Comparison of ENCODE assay signal across 24 cellular contexts in genomic region chr21:16797530-16797929, GRCh38.
"Had no signal": no experiment of that assay in that cellular context is flagged by ENCODE, and none has a peak within 500 bp of the region (broad histone marks: within the 10 kb centered on the region; RNA-seq: fewer than 3 reads in every experiment).

No MANE protein-coding gene starts in this region.

- H3K27ac Mint-ChIP-seq: immature natural killer cell; naive thymus-derived CD4-positive, alpha-beta T cell; nephron progenitor cell; stimulated activated memory B cell treated with anti-CD40 and anti-IgM and Interleukin-4, amounts not matched to agents 10 μg/mL and 1 μg/mL and 100 μg/mL, for 72 hours; stimulated activated naive CD8-positive, alpha-beta T cell treated with anti-CD3 and anti-CD28 coated beads, Interleukin-15, Interleukin-2, amounts not matched to agents 100 ng/mL and 50 ng/mL, for 24 hours had no signal

- H3K4me1 Mint-ChIP-seq: immature natural killer cell; naive thymus-derived CD4-positive, alpha-beta T cell; nephron progenitor cell; stimulated activated memory B cell treated with anti-CD40 and anti-IgM and Interleukin-4, amounts not matched to agents 10 μg/mL and 1 μg/mL and 100 μg/mL, for 72 hours had no signal

- H3K36me3 Mint-ChIP-seq: naive thymus-derived CD4-positive, alpha-beta T cell; stimulated activated memory B cell treated with anti-CD40 and anti-IgM and Interleukin-4, amounts not matched to agents 10 μg/mL and 1 μg/mL and 100 μg/mL, for 72 hours had no signal

- H3K27me3 Mint-ChIP-seq: naive thymus-derived CD4-positive, alpha-beta T cell; stimulated activated memory B cell treated with anti-CD40 and anti-IgM and Interleukin-4, amounts not matched to agents 10 μg/mL and 1 μg/mL and 100 μg/mL, for 72 hours; stimulated activated naive CD8-positive, alpha-beta T cell treated with anti-CD3 and anti-CD28 coated beads, Interleukin-15, Interleukin-2, amounts not matched to agents 100 ng/mL and 50 ng/mL, for 24 hours had no signal

- H3K4me3 Mint-ChIP-seq: immature natural killer cell; naive thymus-derived CD4-positive, alpha-beta T cell; nephron progenitor cell; stimulated activated memory B cell treated with anti-CD40 and anti-IgM and Interleukin-4, amounts not matched to agents 10 μg/mL and 1 μg/mL and 100 μg/mL, for 72 hours; stimulated activated naive CD8-positive, alpha-beta T cell treated with anti-CD3 and anti-CD28 coated beads, Interleukin-15, Interleukin-2, amounts not matched to agents 100 ng/mL and 50 ng/mL, for 24 hours had no signal

- DNase-seq: cortex of kidney; dorsolateral prefrontal cortex; effector memory CD4-positive, alpha-beta T cell; glutamatergic neuron; immature natural killer cell; kidney; left cardiac atrium; left ventricle myocardium inferior; lower lobe of right lung; mesenchymal stem cell; naive thymus-derived CD4-positive, alpha-beta T cell; nephron progenitor cell; psoas muscle; spleen; stimulated activated CD4-positive, alpha-beta T cell treated with anti-CD3 and anti-CD28 coated beads, Interleukin-15, amount 100 ng/mL, for 24 hours; stimulated activated CD4-positive, alpha-beta T cell treated with anti-CD3 and anti-CD28 coated beads, Interleukin-1b, Interleukin-23, amount 100 ng/mL, for 48 hours; stimulated activated CD4-positive, alpha-beta T cell treated with anti-CD3 and anti-CD28 coated beads, Interleukin-4, amount 100 ng/mL, for 24 hours; tibial artery; upper lobe of left lung; uterus had no signal

- ATAC-seq: gastroesophageal sphincter; left cardiac atrium; lower lobe of right lung; naive thymus-derived CD4-positive, alpha-beta T cell; psoas muscle; sciatic nerve; stimulated activated memory B cell treated with anti-CD40 and anti-IgM and Interleukin-4, amounts not matched to agents 10 μg/mL and 1 μg/mL and 100 μg/mL, for 72 hours had no signal

- H3K9me3 Mint-ChIP-seq: nephron progenitor cell had no signal
